Comparison of ENCODE assay signal across 33 cellular contexts in genomic region chr10:29295813-29296212, GRCh38. TPM values are rescaled to one million over a fixed set of nuclear protein-coding genes. Genes with fewer than 3 reads are reported as not detected.
"Had no signal": no experiment of that assay in that cellular context is flagged by ENCODE, and none has a peak within 500 bp of the region (broad histone marks: within the 10 kb centered on the region; RNA-seq: fewer than 3 reads in every experiment).

No MANE protein-coding gene starts in this region.

- H3K27ac ChIP-seq: dorsolateral prefrontal cortex, heart right ventricle, pancreas, prostate gland, sigmoid colon, thoracic aorta had no signal

- H3K4me3 ChIP-seq: dorsolateral prefrontal cortex, heart right ventricle, pancreas, prostate gland, sigmoid colon, thoracic aorta had no signal

- DNase-seq: activated CD4-positive, alpha-beta memory T cell treated with anti-CD3 and anti-CD28 coated beads, Interleukin-2, amount 10 ng/mL, durations not matched to agents 7 days and 5 days; activated CD4-positive, alpha-beta T cell treated with anti-CD3 and anti-CD28 coated beads, Interleukin-2, amount 10 ng/mL, durations not matched to agents 7 days and 5 days; activated CD4-positive, CD25-positive, alpha-beta regulatory T cell treated with anti-CD3 and anti-CD28 coated beads, Interleukin-2, amount 50 U/mL, for 72 hours; activated CD8-positive, alpha-beta memory T cell treated with anti-CD3 and anti-CD28 coated beads, Interleukin-2, amount 50 U/mL, for 48 hours; activated gamma-delta T cell; activated naive CD4-positive, alpha-beta T cell treated with anti-CD3 and anti-CD28 coated beads, Interleukin-2, amount 10 ng/mL, durations not matched to agents 7 days and 5 days; activated naive CD8-positive, alpha-beta T cell treated with anti-CD3 and anti-CD28 coated beads, Interleukin-2, amount 10 ng/mL, durations not matched to agents 7 days and 5 days; activated T-cell treated with anti-CD3 and anti-CD28 coated beads, Interleukin-2, amount 50 U/mL, for 24 hours; central memory CD4-positive, alpha-beta T cell; dorsolateral prefrontal cortex; effector memory CD4-positive, alpha-beta T cell; erythroblast; foreskin melanocyte; heart right ventricle; midbrain; naive thymus-derived CD4-positive, alpha-beta T cell; pancreas; retina; sigmoid colon; small intestine; stimulated activated CD4-positive, alpha-beta T cell treated with anti-CD3 and anti-CD28 coated beads, Interleukin-4, amount 100 ng/mL, for 24 hours; trophoblast cell had no signal

- H3K36me3 ChIP-seq: heart right ventricle, pancreas, prostate gland, sigmoid colon, thoracic aorta had no signal

- H3K9me3 Mint-ChIP-seq: activated CD4-positive, alpha-beta memory T cell treated with anti-CD3 and anti-CD28 coated beads, Interleukin-2, amount 10 ng/mL, durations not matched to agents 7 days and 5 days; activated naive CD4-positive, alpha-beta T cell treated with anti-CD3 and anti-CD28 coated beads, Interleukin-2, amount 10 ng/mL, durations not matched to agents 7 days and 5 days; activated naive CD8-positive, alpha-beta T cell treated with anti-CD3 and anti-CD28 coated beads, Interleukin-2, amount 10 ng/mL, durations not matched to agents 7 days and 5 days; stimulated activated naive CD8-positive, alpha-beta T cell treated with anti-CD3 and anti-CD28 coated beads, Interleukin-15, Interleukin-2, amounts not matched to agents 100 ng/mL and 50 ng/mL, for 24 hours had no signal

- H3K4me1 Mint-ChIP-seq: activated CD4-positive, alpha-beta memory T cell treated with anti-CD3 and anti-CD28 coated beads, Interleukin-2, amount 10 ng/mL, durations not matched to agents 7 days and 5 days; activated CD4-positive, alpha-beta T cell treated with anti-CD3 and anti-CD28 coated beads, Interleukin-2, amount 10 ng/mL, durations not matched to agents 7 days and 5 days; activated naive CD4-positive, alpha-beta T cell treated with anti-CD3 and anti-CD28 coated beads, Interleukin-2, amount 10 ng/mL, durations not matched to agents 7 days and 5 days; activated naive CD8-positive, alpha-beta T cell treated with anti-CD3 and anti-CD28 coated beads, Interleukin-2, amount 10 ng/mL, durations not matched to agents 7 days and 5 days; memory B cell; naive thymus-derived CD4-positive, alpha-beta T cell; stimulated activated effector memory CD8-positive, alpha-beta T cell treated with anti-CD3 and anti-CD28 coated beads, Interleukin-12 subunit alpha, Interleukin-12 subunit beta, amount 100 ng/mL, for 72 hours had no signal

- H3K36me3 Mint-ChIP-seq: activated naive CD4-positive, alpha-beta T cell treated with anti-CD3 and anti-CD28 coated beads, Interleukin-2, amount 10 ng/mL, durations not matched to agents 7 days and 5 days; activated naive CD8-positive, alpha-beta T cell treated with anti-CD3 and anti-CD28 coated beads, Interleukin-2, amount 10 ng/mL, durations not matched to agents 7 days and 5 days; memory B cell; naive thymus-derived CD4-positive, alpha-beta T cell; stimulated activated effector memory CD8-positive, alpha-beta T cell treated with anti-CD3 and anti-CD28 coated beads, Interleukin-12 subunit alpha, Interleukin-12 subunit beta, amount 100 ng/mL, for 72 hours had no signal

- H3K4me1 ChIP-seq: heart right ventricle, pancreas, prostate gland, sigmoid colon had no signal

- H3K27ac Mint-ChIP-seq: activated CD4-positive, alpha-beta memory T cell treated with anti-CD3 and anti-CD28 coated beads, Interleukin-2, amount 10 ng/mL, durations not matched to agents 7 days and 5 days; activated CD4-positive, alpha-beta T cell treated with anti-CD3 and anti-CD28 coated beads, Interleukin-2, amount 10 ng/mL, durations not matched to agents 7 days and 5 days; activated naive CD4-positive, alpha-beta T cell treated with anti-CD3 and anti-CD28 coated beads, Interleukin-2, amount 10 ng/mL, durations not matched to agents 7 days and 5 days; activated naive CD8-positive, alpha-beta T cell treated with anti-CD3 and anti-CD28 coated beads, Interleukin-2, amount 10 ng/mL, durations not matched to agents 7 days and 5 days; activated T-cell treated with anti-CD3 and anti-CD28 coated beads, Interleukin-2, amount 50 U/mL, for 24 hours; memory B cell; naive thymus-derived CD4-positive, alpha-beta T cell; stimulated activated effector memory CD8-positive, alpha-beta T cell treated with anti-CD3 and anti-CD28 coated beads, Interleukin-12 subunit alpha, Interleukin-12 subunit beta, amount 100 ng/mL, for 72 hours; stimulated activated naive CD8-positive, alpha-beta T cell treated with anti-CD3 and anti-CD28 coated beads, Interleukin-15, Interleukin-2, amounts not matched to agents 100 ng/mL and 50 ng/mL, for 24 hours had no signal

- H3K9me3 ChIP-seq: pancreas, prostate gland had no signal

- H3K27me3 ChIP-seq: heart right ventricle, pancreas, sigmoid colon had no signal

- H3K4me3 Mint-ChIP-seq: activated CD4-positive, alpha-beta memory T cell treated with anti-CD3 and anti-CD28 coated beads, Interleukin-2, amount 10 ng/mL, durations not matched to agents 7 days and 5 days; activated CD4-positive, alpha-beta T cell treated with anti-CD3 and anti-CD28 coated beads, Interleukin-2, amount 10 ng/mL, durations not matched to agents 7 days and 5 days; activated naive CD4-positive, alpha-beta T cell treated with anti-CD3 and anti-CD28 coated beads, Interleukin-2, amount 10 ng/mL, durations not matched to agents 7 days and 5 days; activated naive CD8-positive, alpha-beta T cell treated with anti-CD3 and anti-CD28 coated beads, Interleukin-2, amount 10 ng/mL, durations not matched to agents 7 days and 5 days; activated T-cell treated with anti-CD3 and anti-CD28 coated beads, Interleukin-2, amount 50 U/mL, for 24 hours; memory B cell; naive thymus-derived CD4-positive, alpha-beta T cell; stimulated activated effector memory CD8-positive, alpha-beta T cell treated with anti-CD3 and anti-CD28 coated beads, Interleukin-12 subunit alpha, Interleukin-12 subunit beta, amount 100 ng/mL, for 72 hours; stimulated activated naive CD8-positive, alpha-beta T cell treated with anti-CD3 and anti-CD28 coated beads, Interleukin-15, Interleukin-2, amounts not matched to agents 100 ng/mL and 50 ng/mL, for 24 hours had no signal

- ATAC-seq: heart right ventricle; naive thymus-derived CD4-positive, alpha-beta T cell; pancreas; stimulated activated effector memory CD8-positive, alpha-beta T cell treated with anti-CD3 and anti-CD28 coated beads, Interleukin-12 subunit alpha, Interleukin-12 subunit beta, amount 100 ng/mL, for 72 hours had no signal

RNA-seq across cellular contexts. Expression of gene LYZL1, which starts 6.9 kb away (rescaled TPM):
- total RNA-seq: activated CD4-positive, alpha-beta memory T cell treated with anti-CD3 and anti-CD28 coated beads, Interleukin-2, amount 10 ng/mL, durations not matched to agents 7 days and 5 days; activated CD4-positive, alpha-beta T cell treated with anti-CD3 and anti-CD28 coated beads, Interleukin-2, amount 10 ng/mL, durations not matched to agents 7 days and 5 days; activated naive CD8-positive, alpha-beta T cell treated with anti-CD3 and anti-CD28 coated beads, Interleukin-2, amount 10 ng/mL, durations not matched to agents 7 days and 5 days; astrocyte; dorsolateral prefrontal cortex; glomerular endothelial cell; heart right ventricle; kidney epithelial cell; lower leg skin; naive thymus-derived CD4-positive, alpha-beta T cell; pancreas; sigmoid colon; subcutaneous adipose tissue; T-helper 1 cell treated with Interleukin-12 subunit alpha and Interleukin-12 subunit beta and Interleukin-4 antibody, amounts not matched to agents 30 ng/mL and 1 ng/mL, for 36 hours; thoracic aorta had no signal
